18 cellular contexts compared by ENCODE assay signal in the genomic region with DNA sequence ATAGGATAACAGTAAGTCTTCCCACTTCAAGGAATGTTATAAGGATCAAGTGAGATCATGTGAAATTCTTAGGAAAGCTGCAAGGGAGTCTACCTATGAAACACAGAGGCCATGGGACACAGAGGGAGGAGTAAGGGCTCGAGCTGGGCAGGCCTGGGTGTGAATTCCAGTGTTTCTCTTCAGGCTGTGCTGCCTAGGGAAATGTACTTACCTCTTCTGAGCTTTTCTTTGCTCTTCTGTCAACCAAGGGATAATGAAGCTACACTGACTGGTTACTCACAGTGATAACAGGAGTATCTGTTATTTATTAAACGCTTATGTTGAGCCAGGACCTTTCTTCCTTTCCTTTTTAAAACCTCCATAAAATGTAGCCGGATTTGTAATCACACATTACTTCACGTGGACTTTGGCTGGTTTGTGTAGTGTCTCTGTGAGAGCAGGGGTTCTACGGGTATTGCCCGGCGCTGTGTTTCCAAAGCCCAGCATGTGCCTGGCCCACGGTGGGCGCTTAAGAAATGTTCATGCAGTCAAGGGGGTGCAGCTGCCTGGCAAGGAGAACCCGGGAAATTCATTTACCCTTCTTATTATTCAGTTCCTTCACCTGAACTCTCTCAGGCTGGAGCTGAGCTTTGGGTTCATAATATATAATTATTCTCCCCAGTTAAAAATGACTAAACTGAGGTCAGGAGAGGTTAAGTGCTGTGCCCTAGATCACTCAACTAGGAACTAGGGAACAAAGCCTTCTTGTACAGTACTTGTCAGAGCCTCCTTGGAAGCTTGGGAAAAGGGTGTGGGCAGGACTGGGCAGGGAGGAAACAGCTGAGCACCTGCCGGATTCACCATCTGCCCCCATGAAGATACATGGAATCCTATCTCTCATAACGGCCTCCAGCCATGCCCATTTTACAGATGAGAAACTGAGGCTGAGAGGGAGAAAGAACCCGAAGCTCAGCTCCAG.
DNase-seq lines count a peak whose midpoint lies in the region; ATAC-seq and TF ChIP-seq lines count a peak whose summit lies in the region.
"Had no signal": no experiment of that assay in that cellular context is flagged by ENCODE, and none has a peak within 500 bp of the region (broad histone marks: within the 10 kb centered on the region; RNA-seq: fewer than 3 reads in every experiment).

No MANE protein-coding gene starts in this region.

- no peak overlapping the region for H3K27ac Mint-ChIP-seq in stimulated activated effector memory CD8-positive, alpha-beta T cell treated with anti-CD3 and anti-CD28 coated beads, Interleukin-12 subunit alpha, Interleukin-12 subunit beta, amount 100 ng/mL, for 72 hours
- H3K27ac Mint-ChIP-seq: activated naive CD4-positive, alpha-beta T cell treated with anti-CD3 and anti-CD28 coated beads, Interleukin-2, amount 50 U/mL, for 72 hours; B cell; GM23338; naive B cell had no signal

- no peak overlapping the region for H2AFZ ChIP-seq in hepatocyte
- H2AFZ ChIP-seq: GM23338 had no signal

- no peaks in the 10 kb centered on the region for H3K4me1 Mint-ChIP-seq in stimulated activated effector memory CD8-positive, alpha-beta T cell treated with anti-CD3 and anti-CD28 coated beads, Interleukin-12 subunit alpha, Interleukin-12 subunit beta, amount 100 ng/mL, for 72 hours
- H3K4me1 Mint-ChIP-seq: B cell, naive B cell had no signal

- H3K9me2 ChIP-seq in hepatocyte (replicated peaks; ENCODE audit: insufficient read depth): no peaks in the 10 kb centered on the region

- H3K36me3 ChIP-seq in hepatocyte (replicated peaks; ENCODE audit: insufficient read depth, low read depth) (no peaks in the 10 kb centered on the region), skeletal muscle satellite cell (ENCODE audit: insufficient read depth, low read length) (no peaks in the 10 kb centered on the region)
- H3K36me3 ChIP-seq: upper lobe of right lung had no signal

- H3K4me2 ChIP-seq in hepatocyte (peak overlapping the region; percentile 63), skeletal muscle satellite cell (ENCODE audit: low read length) (peak overlapping the region; percentile 55)
- H3K4me2 ChIP-seq: GM23338 had no signal

- ATAC-seq in omental fat pad (ENCODE audit: low FRiP score): no peak
- ATAC-seq in stimulated activated effector memory CD8-positive, alpha-beta T cell treated with anti-CD3 and anti-CD28 coated beads, Interleukin-12 subunit alpha, Interleukin-12 subunit beta, amount 100 ng/mL, for 72 hours: no peak
- ATAC-seq: activated naive CD4-positive, alpha-beta T cell treated with anti-CD3 and anti-CD28 coated beads, Interleukin-2, amount 50 U/mL, for 72 hours; upper lobe of right lung had no signal

- H4K20me1 ChIP-seq in hepatocyte (ENCODE audit: insufficient read depth, poor library complexity, severe bottlenecking): no peaks in the 10 kb centered on the region

- H3K27me3 ChIP-seq in hepatocyte (no peaks in the 10 kb centered on the region), skeletal muscle satellite cell (ENCODE audit: control insufficient read depth, insufficient read depth, low read length) (no peaks in the 10 kb centered on the region)
- H3K27me3 ChIP-seq: upper lobe of right lung had no signal

- H3K4me3 ChIP-seq in hepatocyte (no peak overlapping the region), skeletal muscle satellite cell (ENCODE audit: low read length) (no peak overlapping the region)
- H3K4me3 ChIP-seq: GM23338, upper lobe of right lung had no signal

- H3K4me1 ChIP-seq in hepatocyte (ENCODE audit: insufficient read depth) (peaks cover 38% of the 10 kb centered on the region), skeletal muscle satellite cell (ENCODE audit: control insufficient read depth, insufficient read depth, low read length) (peaks cover 59% of the 10 kb centered on the region)

- 53% methylated on average over 13 of the region's 13 CpGs for WGBS in hepatocyte (ENCODE audit: low lambda C conversion rate, missing lambda C conversion rate)

- no peak for TF ChIP-seq CTCF in hepatocyte (IDR thresholded peaks at IDR 0.05; ENCODE audit: poor library complexity)
- no peak for TF ChIP-seq CTCF in omental fat pad (IDR thresholded peaks at IDR 0.05)

- H3K9me3 Mint-ChIP-seq in stimulated activated effector memory CD8-positive, alpha-beta T cell treated with anti-CD3 and anti-CD28 coated beads, Interleukin-12 subunit alpha, Interleukin-12 subunit beta, amount 100 ng/mL, for 72 hours: no peaks in the 10 kb centered on the region
- H3K9me3 Mint-ChIP-seq: activated naive CD4-positive, alpha-beta T cell treated with anti-CD3 and anti-CD28 coated beads, Interleukin-2, amount 50 U/mL, for 72 hours; GM23338; naive B cell had no signal

- H3K9ac ChIP-seq in skeletal muscle satellite cell (ENCODE audit: low read depth, low read length): peak overlapping the region; percentile 48

- H3K9me3 ChIP-seq in hepatocyte (ENCODE audit: low read depth) (no peaks in the 10 kb centered on the region), skeletal muscle satellite cell (replicated peaks; ENCODE audit: low read length) (no peaks in the 10 kb centered on the region)
- H3K9me3 ChIP-seq: upper lobe of right lung had no signal

- H3K36me3 Mint-ChIP-seq in stimulated activated effector memory CD8-positive, alpha-beta T cell treated with anti-CD3 and anti-CD28 coated beads, Interleukin-12 subunit alpha, Interleukin-12 subunit beta, amount 100 ng/mL, for 72 hours: no peaks in the 10 kb centered on the region
- H3K36me3 Mint-ChIP-seq: activated naive CD4-positive, alpha-beta T cell treated with anti-CD3 and anti-CD28 coated beads, Interleukin-2, amount 50 U/mL, for 72 hours; naive B cell had no signal

- DNase-seq in ELR (ENCODE audit: low read depth) (peak; percentile 42), amniotic epithelial cell (ENCODE audit: low read depth) (peak; percentile 64), hepatocyte (ENCODE audit: low spot score) (peak; percentile 70), omental fat pad (ENCODE audit: low spot score) (no peak), hippocampal formation (lab: John Stamatoyannopoulos, UW) (no peak), KG1 (lab: John Stamatoyannopoulos, UW) (no peak)
- DNase-seq in stimulated activated effector memory CD8-positive, alpha-beta T cell treated with anti-CD3 and anti-CD28 coated beads, Interleukin-12 subunit alpha, Interleukin-12 subunit beta, amount 100 ng/mL, for 72 hours (ENCODE audit: low spot score in 2 of 2): no peak
- DNase-seq: activated CD4-positive, alpha-beta T cell treated with anti-CD3 and anti-CD28 coated beads for 48 hours; central memory CD4-positive, alpha-beta T cell; MV-4-11; naive B cell; NCI-H2081; NCI-H82; upper lobe of right lung had no signal

- no peaks in the 10 kb centered on the region for H3K79me2 ChIP-seq in hepatocyte

- peak overlapping the region; percentile 82 for H3K27ac ChIP-seq in hepatocyte
- H3K27ac ChIP-seq: upper lobe of right lung had no signal

- no peak overlapping the region for H3K4me3 Mint-ChIP-seq in stimulated activated effector memory CD8-positive, alpha-beta T cell treated with anti-CD3 and anti-CD28 coated beads, Interleukin-12 subunit alpha, Interleukin-12 subunit beta, amount 100 ng/mL, for 72 hours
- H3K4me3 Mint-ChIP-seq: B cell, GM23338 had no signal

Comparison
In these comparisons a context has a peak if more than half of its experiments do, and no peak if none do; other contexts are left out.
1. DNase-seq: peak in ELR (single experiment), amniotic epithelial cell (single experiment) and hepatocyte (single experiment); none in omental fat pad (single experiment), stimulated activated effector memory CD8-positive, alpha-beta T cell treated with anti-CD3 and anti-CD28 coated beads, Interleukin-12 subunit alpha, Interleukin-12 subunit beta, amount 100 ng/mL, for 72 hours (0 of 2), hippocampal formation (0 of 2) and KG1 (single experiment).